Comparison of ENCODE assay signal across 23 cellular contexts in the genomic region with DNA sequence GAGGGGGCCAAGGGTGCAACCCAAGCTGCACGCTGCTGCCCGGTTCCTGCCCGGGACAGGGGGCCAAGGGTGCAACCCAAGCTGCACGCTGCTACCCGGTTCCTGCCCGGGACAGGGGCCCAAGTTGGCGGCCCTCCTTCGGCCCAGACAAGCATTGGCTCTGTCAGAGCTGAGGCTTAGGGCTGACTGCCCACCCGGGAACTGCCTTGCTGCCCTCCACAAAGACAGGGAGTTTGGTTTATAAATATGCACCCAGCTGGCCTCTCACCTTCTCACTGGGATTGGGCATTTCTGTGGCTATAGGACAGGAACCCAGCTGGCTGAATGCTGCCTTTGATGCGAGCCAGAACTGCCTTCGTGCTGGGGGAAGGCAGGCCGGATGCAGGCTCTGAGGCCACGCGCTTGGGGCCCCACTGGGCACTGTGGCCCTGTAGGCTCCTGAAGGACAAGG.
A peak's percentile ranks its signal among the peaks of the same experiment; 100 is the strongest.
DNase-seq lines count a peak whose midpoint lies in the region; ATAC-seq and TF ChIP-seq lines count a peak whose summit lies in the region.
"Had no signal": no experiment of that assay in that cellular context is flagged by ENCODE, and none has a peak within 500 bp of the region (broad histone marks: within the 10 kb centered on the region; RNA-seq: fewer than 3 reads in every experiment).

No MANE protein-coding gene starts in this region.

- H3K9me3 ChIP-seq in skeletal muscle tissue (ENCODE audit: control insufficient read depth in 3 of 3, low read length in 3 of 3) (no peaks in the 10 kb centered on the region), upper lobe of right lung (no peaks in the 10 kb centered on the region)
- H3K9me3 ChIP-seq: BLaER1 had no signal

- no peak for TF ChIP-seq CTCF in upper lobe of right lung (IDR thresholded peaks at IDR 0.05)

- H3K27ac ChIP-seq in skeletal muscle tissue (ENCODE audit: low read depth, low read length) (no peak overlapping the region), upper lobe of right lung (no peak overlapping the region)
- H3K27ac ChIP-seq: BLaER1, GM23248, KMS-11 had no signal

- peak overlapping the region in 2 of 3 donors; percentile 57 for H3K9ac ChIP-seq in skeletal muscle tissue (ENCODE audit: low read depth in 1 of 3, low read length in 3 of 3)
- H3K9ac ChIP-seq: BLaER1, GM23248, KMS-11 had no signal

- H3K27me3 Mint-ChIP-seq in stimulated activated naive CD8-positive, alpha-beta T cell treated with anti-CD3 and anti-CD28 coated beads, Interleukin-15, amount 100 ng/mL, for 72 hours: peaks cover 21% of the 10 kb centered on the region

- intact Hi-C loops in upper lobe of right lung (cut with DNase I): no loop called here

- H3K4me3 ChIP-seq in skeletal muscle tissue (ENCODE audit: low read length in 3 of 3): no peak overlapping the region
- no peak overlapping the region for H3K4me3 ChIP-seq in upper lobe of right lung
- H3K4me3 ChIP-seq: BLaER1, GM12878, GM23248 had no signal

- ATAC-seq in stimulated activated naive CD8-positive, alpha-beta T cell treated with anti-CD3 and anti-CD28 coated beads, Interleukin-15, amount 100 ng/mL, for 72 hours: no peak
- ATAC-seq in upper lobe of right lung (no peak), GM21447 (IDR thresholded peaks at IDR 0.05; ENCODE audit: unreplicated experiment) (no peak)
- ATAC-seq: GM12878, Panc1 had no signal

- DNase-seq in ecto neural progenitor cell (ENCODE audit: low spot score) (peak; percentile 34), myocyte (ENCODE audit: low read depth) (peak; percentile 78), putamen (ENCODE audit: low spot score) (no peak), upper lobe of right lung (no peak)
- DNase-seq in stimulated activated naive CD8-positive, alpha-beta T cell treated with anti-CD3 and anti-CD28 coated beads, Interleukin-15, amount 100 ng/mL, for 72 hours: no peak
- DNase-seq: CD4-positive, alpha-beta T cell; COR-L47; DMS79 treated with DMSO at 0.1 percent for 48 hours; HCEC 1CT; NCI-H1105 treated with DMSO at 0.1 percent for 48 hours; NCI-H2081; NCI-H2171; NCI-H345; NCI-H524; NCI-H774; NK-92 treated with Interleukin-12 subunit alpha and Interleukin-12 subunit beta, amount 100 ng/mL, for 24 hours had no signal

- H3K9me3 Mint-ChIP-seq in stimulated activated naive CD8-positive, alpha-beta T cell treated with anti-CD3 and anti-CD28 coated beads, Interleukin-15, amount 100 ng/mL, for 72 hours: no peaks in the 10 kb centered on the region
- H3K9me3 Mint-ChIP-seq: CD4-positive, alpha-beta T cell had no signal

- H3K4me1 Mint-ChIP-seq in stimulated activated naive CD8-positive, alpha-beta T cell treated with anti-CD3 and anti-CD28 coated beads, Interleukin-15, amount 100 ng/mL, for 72 hours: no peaks in the 10 kb centered on the region

- H3K4me1 ChIP-seq in skeletal muscle tissue (ENCODE audit: control insufficient read depth in 3 of 3, insufficient read depth in 3 of 3, low read length in 3 of 3) (peaks cover 9 to 14% (median 11%) of the 10 kb centered on the region in 3 donors), upper lobe of right lung (no peaks in the 10 kb centered on the region)

- H3K36me3 ChIP-seq in skeletal muscle tissue (ENCODE audit: control insufficient read depth in 3 of 3, insufficient read depth in 3 of 3, low read length in 3 of 3) (no peaks in the 10 kb centered on the region), upper lobe of right lung (no peaks in the 10 kb centered on the region)
- H3K36me3 ChIP-seq: BLaER1 had no signal

- H3K27me3 ChIP-seq in skeletal muscle tissue (ENCODE audit: control insufficient read depth in 3 of 3, insufficient read depth in 3 of 3, low read length in 3 of 3): peaks cover 0 to 3% (median 0%) of the 10 kb centered on the region in 3 donors
- H3K27me3 ChIP-seq in upper lobe of right lung: no peaks in the 10 kb centered on the region
- H3K27me3 ChIP-seq: BLaER1 had no signal

- H3K27ac Mint-ChIP-seq in stimulated activated naive CD8-positive, alpha-beta T cell treated with anti-CD3 and anti-CD28 coated beads, Interleukin-15, amount 100 ng/mL, for 72 hours: no peak overlapping the region
- H3K27ac Mint-ChIP-seq: CD4-positive, alpha-beta T cell had no signal

- no peak overlapping the region for H3K4me3 Mint-ChIP-seq in stimulated activated naive CD8-positive, alpha-beta T cell treated with anti-CD3 and anti-CD28 coated beads, Interleukin-15, amount 100 ng/mL, for 72 hours
- H3K4me3 Mint-ChIP-seq: CD4-positive, alpha-beta T cell had no signal

Comparison
In these comparisons a context has a peak if more than half of its experiments do, and no peak if none do; other contexts are left out.
1. DNase-seq: peak in ecto neural progenitor cell (single experiment) and myocyte (single experiment); none in stimulated activated naive CD8-positive, alpha-beta T cell treated with anti-CD3 and anti-CD28 coated beads, Interleukin-15, amount 100 ng/mL, for 72 hours (0 of 2), putamen (single experiment) and upper lobe of right lung (single experiment).